1 cellular context compared by ENCODE assay signal in the genomic region with DNA sequence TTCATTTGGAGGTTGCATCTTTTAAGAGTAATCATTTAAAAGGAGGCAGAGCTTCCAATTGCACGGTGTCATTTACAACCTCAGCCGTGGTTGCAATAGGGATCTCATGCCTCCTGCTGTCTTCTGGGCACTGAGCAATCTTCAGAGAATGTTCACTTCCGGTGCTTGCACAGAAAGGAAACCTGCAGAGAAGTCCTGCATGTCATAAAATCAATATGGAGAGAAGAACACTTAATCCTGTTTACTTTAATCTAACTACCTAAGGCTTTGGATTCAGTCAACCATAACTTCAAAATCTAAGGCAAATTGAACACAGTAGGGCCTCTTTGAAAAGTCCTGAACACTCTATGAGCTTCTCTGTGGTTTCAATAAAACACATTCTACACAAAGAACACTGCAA.
TF ChIP-seq lines count a peak whose summit lies in the region.

No MANE protein-coding gene starts in this region.

TF ChIP-seq in HEK293, 187 proteins besides CTCF, POLR2A, EP300 and RAD21 (continued from another document and continues in another):
- TF ChIP-seq, protein P1, sequence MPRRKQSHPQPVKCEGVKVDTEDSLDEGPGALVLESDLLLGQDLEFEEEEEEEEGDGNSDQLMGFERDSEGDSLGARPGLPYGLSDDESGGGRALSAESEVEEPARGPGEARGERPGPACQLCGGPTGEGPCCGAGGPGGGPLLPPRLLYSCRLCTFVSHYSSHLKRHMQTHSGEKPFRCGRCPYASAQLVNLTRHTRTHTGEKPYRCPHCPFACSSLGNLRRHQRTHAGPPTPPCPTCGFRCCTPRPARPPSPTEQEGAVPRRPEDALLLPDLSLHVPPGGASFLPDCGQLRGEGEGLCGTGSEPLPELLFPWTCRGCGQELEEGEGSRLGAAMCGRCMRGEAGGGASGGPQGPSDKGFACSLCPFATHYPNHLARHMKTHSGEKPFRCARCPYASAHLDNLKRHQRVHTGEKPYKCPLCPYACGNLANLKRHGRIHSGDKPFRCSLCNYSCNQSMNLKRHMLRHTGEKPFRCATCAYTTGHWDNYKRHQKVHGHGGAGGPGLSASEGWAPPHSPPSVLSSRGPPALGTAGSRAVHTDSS (tag by site-specific recombination; IDR thresholded peaks at IDR 0.05) = peak; percentile 22; the same call in 1 of the 2 replicates
- no peak for TF ChIP-seq ZNF747 (tag by site-specific recombination; IDR thresholded peaks at IDR 0.05)
- no peak for TF ChIP-seq ZNF138 (tag by site-specific recombination; IDR thresholded peaks at IDR 0.05; ENCODE audit: borderline replicate concordance)
- TF ChIP-seq ZNF341 (tag by site-specific recombination; IDR thresholded peaks at IDR 0.05; ENCODE audit: low read depth) = no peak
- TF ChIP-seq ZNF175 (tag by site-specific recombination; IDR thresholded peaks at IDR 0.05) = no peak
- no peak for TF ChIP-seq ZNF426 (tag by site-specific recombination; IDR thresholded peaks at IDR 0.05)
- no peak for TF ChIP-seq ZNF155 (tag by site-specific recombination; IDR thresholded peaks at IDR 0.05)
- TF ChIP-seq ZSCAN16 (tag by site-specific recombination; IDR thresholded peaks at IDR 0.05) = peak; percentile 85
- TF ChIP-seq ZNF16 (tag by site-specific recombination; IDR thresholded peaks at IDR 0.05; ENCODE audit: low read depth) = no peak
- TF ChIP-seq KLF8 (tag by site-specific recombination; IDR thresholded peaks at IDR 0.05) = peak; percentile 60; the same call in 1 of the 2 replicates
- TF ChIP-seq, protein P2, sequence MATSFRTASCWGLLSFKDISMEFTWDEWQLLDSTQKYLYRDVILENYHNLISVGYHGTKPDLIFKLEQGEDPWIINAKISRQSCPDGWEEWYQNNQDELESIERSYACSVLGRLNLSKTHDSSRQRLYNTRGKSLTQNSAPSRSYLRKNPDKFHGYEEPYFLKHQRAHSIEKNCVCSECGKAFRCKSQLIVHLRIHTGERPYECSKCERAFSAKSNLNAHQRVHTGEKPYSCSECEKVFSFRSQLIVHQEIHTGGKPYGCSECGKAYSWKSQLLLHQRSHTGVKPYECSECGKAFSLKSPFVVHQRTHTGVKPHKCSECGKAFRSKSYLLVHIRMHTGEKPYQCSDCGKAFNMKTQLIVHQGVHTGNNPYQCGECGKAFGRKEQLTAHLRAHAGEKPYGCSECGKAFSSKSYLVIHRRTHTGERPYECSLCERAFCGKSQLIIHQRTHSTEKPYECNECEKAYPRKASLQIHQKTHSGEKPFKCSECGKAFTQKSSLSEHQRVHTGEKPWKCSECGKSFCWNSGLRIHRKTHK (tag by site-specific recombination; IDR thresholded peaks at IDR 0.05) = no peak
- no peak for TF ChIP-seq ZNF112 (tag by site-specific recombination; IDR thresholded peaks at IDR 0.05)
- peak; percentile 86 for TF ChIP-seq ZBTB21 (tag by site-specific recombination; IDR thresholded peaks at IDR 0.05)
- peak; percentile 75 for TF ChIP-seq ZNF629 (tag by site-specific recombination; IDR thresholded peaks at IDR 0.05)
- TF ChIP-seq, protein P3, sequence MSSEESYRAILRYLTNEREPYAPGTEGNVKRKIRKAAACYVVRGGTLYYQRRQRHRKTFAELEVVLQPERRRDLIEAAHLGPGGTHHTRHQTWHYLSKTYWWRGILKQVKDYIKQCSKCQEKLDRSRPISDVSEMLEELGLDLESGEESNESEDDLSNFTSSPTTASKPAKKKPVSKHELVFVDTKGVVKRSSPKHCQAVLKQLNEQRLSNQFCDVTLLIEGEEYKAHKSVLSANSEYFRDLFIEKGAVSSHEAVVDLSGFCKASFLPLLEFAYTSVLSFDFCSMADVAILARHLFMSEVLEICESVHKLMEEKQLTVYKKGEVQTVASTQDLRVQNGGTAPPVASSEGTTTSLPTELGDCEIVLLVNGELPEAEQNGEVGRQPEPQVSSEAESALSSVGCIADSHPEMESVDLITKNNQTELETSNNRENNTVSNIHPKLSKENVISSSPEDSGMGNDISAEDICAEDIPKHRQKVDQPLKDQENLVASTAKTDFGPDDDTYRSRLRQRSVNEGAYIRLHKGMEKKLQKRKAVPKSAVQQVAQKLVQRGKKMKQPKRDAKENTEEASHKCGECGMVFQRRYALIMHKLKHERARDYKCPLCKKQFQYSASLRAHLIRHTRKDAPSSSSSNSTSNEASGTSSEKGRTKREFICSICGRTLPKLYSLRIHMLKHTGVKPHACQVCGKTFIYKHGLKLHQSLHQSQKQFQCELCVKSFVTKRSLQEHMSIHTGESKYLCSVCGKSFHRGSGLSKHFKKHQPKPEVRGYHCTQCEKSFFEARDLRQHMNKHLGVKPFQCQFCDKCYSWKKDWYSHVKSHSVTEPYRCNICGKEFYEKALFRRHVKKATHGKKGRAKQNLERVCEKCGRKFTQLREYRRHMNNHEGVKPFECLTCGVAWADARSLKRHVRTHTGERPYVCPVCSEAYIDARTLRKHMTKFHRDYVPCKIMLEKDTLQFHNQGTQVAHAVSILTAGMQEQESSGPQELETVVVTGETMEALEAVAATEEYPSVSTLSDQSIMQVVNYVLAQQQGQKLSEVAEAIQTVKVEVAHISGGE (tag by site-specific recombination; conservative IDR thresholded peaks at IDR 0.05; ENCODE audit: low read depth) = peak; percentile 68
- TF ChIP-seq ZNF37A (tag by site-specific recombination; IDR thresholded peaks at IDR 0.05) = no peak
- TF ChIP-seq ZNF76 (tag by site-specific recombination; IDR thresholded peaks at IDR 0.05; ENCODE audit: borderline replicate concordance, low read depth) = no peak
- no peak for TF ChIP-seq ZNF214 (tag by site-specific recombination; IDR thresholded peaks at IDR 0.05; ENCODE audit: borderline replicate concordance)
- peak; percentile 21; the same call in 1 of the 2 replicates for TF ChIP-seq ZNF10 (tag by site-specific recombination; IDR thresholded peaks at IDR 0.05)
- no peak for TF ChIP-seq ZNF791 (tag by site-specific recombination; IDR thresholded peaks at IDR 0.05)
- no peak for TF ChIP-seq ZNF792 (tag by site-specific recombination; IDR thresholded peaks at IDR 0.05)
- no peak for TF ChIP-seq HOXA7 (CRISPR knock-in tag; IDR thresholded peaks at IDR 0.05; ENCODE audit: borderline replicate concordance)
- TF ChIP-seq, protein P4, sequence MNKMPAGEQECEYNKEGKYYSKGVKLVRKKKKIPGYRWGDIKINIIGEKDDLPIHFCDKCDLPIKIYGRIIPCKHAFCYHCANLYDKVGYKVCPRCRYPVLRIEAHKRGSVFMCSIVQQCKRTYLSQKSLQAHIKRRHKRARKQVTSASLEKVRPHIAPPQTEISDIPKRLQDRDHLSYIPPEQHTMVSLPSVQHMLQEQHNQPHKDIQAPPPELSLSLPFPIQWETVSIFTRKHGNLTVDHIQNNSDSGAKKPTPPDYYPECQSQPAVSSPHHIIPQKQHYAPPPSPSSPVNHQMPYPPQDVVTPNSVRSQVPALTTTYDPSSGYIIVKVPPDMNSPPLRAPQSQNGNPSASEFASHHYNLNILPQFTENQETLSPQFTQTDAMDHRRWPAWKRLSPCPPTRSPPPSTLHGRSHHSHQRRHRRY (tag by site-specific recombination; IDR thresholded peaks at IDR 0.05) = no peak
- no peak for TF ChIP-seq ZNF433 (tag by site-specific recombination; IDR thresholded peaks at IDR 0.05; ENCODE audit: low read depth)
- no peak for TF ChIP-seq ZNF621 (tag by site-specific recombination; IDR thresholded peaks at IDR 0.05)
- no peak; the same call in 1 of the 2 replicates for TF ChIP-seq ZNF184 (tag by site-specific recombination; IDR thresholded peaks at IDR 0.05)
- no peak for TF ChIP-seq ZNF677 (tag by site-specific recombination; IDR thresholded peaks at IDR 0.05)
- TF ChIP-seq, protein P5, sequence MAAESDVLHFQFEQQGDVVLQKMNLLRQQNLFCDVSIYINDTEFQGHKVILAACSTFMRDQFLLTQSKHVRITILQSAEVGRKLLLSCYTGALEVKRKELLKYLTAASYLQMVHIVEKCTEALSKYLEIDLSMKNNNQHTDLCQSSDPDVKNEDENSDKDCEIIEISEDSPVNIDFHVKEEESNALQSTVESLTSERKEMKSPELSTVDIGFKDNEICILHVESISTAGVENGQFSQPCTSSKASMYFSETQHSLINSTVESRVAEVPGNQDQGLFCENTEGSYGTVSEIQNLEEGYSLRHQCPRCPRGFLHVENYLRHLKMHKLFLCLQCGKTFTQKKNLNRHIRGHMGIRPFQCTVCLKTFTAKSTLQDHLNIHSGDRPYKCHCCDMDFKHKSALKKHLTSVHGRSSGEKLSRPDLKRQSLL (tag by site-specific recombination; IDR thresholded peaks at IDR 0.05) = no peak
- peak; percentile 99 for TF ChIP-seq TRIM28 (IDR thresholded peaks at IDR 0.05; ENCODE audit: borderline replicate concordance, low read length)
- TF ChIP-seq, protein P6, sequence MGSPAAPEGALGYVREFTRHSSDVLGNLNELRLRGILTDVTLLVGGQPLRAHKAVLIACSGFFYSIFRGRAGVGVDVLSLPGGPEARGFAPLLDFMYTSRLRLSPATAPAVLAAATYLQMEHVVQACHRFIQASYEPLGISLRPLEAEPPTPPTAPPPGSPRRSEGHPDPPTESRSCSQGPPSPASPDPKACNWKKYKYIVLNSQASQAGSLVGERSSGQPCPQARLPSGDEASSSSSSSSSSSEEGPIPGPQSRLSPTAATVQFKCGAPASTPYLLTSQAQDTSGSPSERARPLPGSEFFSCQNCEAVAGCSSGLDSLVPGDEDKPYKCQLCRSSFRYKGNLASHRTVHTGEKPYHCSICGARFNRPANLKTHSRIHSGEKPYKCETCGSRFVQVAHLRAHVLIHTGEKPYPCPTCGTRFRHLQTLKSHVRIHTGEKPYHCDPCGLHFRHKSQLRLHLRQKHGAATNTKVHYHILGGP (tag by site-specific recombination; IDR thresholded peaks at IDR 0.05) = 0 out of 2 replicates have a peak, but pooled peaks have one; percentile 25
- TF ChIP-seq, protein P7, sequence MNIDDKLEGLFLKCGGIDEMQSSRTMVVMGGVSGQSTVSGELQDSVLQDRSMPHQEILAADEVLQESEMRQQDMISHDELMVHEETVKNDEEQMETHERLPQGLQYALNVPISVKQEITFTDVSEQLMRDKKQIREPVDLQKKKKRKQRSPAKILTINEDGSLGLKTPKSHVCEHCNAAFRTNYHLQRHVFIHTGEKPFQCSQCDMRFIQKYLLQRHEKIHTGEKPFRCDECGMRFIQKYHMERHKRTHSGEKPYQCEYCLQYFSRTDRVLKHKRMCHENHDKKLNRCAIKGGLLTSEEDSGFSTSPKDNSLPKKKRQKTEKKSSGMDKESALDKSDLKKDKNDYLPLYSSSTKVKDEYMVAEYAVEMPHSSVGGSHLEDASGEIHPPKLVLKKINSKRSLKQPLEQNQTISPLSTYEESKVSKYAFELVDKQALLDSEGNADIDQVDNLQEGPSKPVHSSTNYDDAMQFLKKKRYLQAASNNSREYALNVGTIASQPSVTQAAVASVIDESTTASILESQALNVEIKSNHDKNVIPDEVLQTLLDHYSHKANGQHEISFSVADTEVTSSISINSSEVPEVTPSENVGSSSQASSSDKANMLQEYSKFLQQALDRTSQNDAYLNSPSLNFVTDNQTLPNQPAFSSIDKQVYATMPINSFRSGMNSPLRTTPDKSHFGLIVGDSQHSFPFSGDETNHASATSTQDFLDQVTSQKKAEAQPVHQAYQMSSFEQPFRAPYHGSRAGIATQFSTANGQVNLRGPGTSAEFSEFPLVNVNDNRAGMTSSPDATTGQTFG (tag by site-specific recombination; IDR thresholded peaks at IDR 0.05; ENCODE audit: borderline replicate concordance) = no peak
- TF ChIP-seq GFI1B (tag by site-specific recombination; IDR thresholded peaks at IDR 0.05) = peak; percentile 68; the same call in 1 of the 2 replicates
- TF ChIP-seq, protein P8, sequence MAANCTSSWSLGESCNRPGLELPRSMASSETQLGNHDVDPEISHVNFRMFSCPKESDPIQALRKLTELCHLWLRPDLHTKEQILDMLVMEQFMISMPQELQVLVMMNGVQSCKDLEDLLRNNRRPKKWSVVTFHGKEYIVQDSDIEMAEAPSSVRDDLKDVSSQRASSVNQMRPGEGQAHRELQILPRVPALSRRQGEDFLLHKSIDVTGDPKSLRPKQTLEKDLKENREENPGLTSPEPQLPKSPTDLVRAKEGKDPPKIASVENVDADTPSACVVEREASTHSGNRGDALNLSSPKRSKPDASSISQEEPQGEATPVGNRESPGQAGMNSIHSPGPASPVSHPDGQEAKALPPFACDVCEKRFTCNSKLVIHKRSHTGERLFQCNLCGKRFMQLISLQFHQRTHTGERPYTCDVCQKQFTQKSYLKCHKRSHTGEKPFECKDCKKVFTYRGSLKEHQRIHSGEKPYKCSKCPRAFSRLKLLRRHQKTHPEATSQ (tag by site-specific recombination; IDR thresholded peaks at IDR 0.05) = 0 out of 2 replicates have a peak, but pooled peaks have one; percentile 38
- TF ChIP-seq ZNF24 (tag by site-specific recombination; IDR thresholded peaks at IDR 0.05) = peak; percentile 96
- TF ChIP-seq ZNF529 (tag by site-specific recombination; IDR thresholded peaks at IDR 0.05; ENCODE audit: insufficient replicate concordance) = no peak
- TF ChIP-seq ZNF654 (tag by site-specific recombination; IDR thresholded peaks at IDR 0.05; ENCODE audit: low read depth) = no peak; the same call in 1 of the 2 replicates
- no peak; the same call in 1 of the 2 replicates for TF ChIP-seq ZBTB1 (tag by site-specific recombination; IDR thresholded peaks at IDR 0.05)
- TF ChIP-seq ZNF571 (tag by site-specific recombination; IDR thresholded peaks at IDR 0.05) = no peak
- no peak for TF ChIP-seq ZNF350 (tag by site-specific recombination; IDR thresholded peaks at IDR 0.05)
- TF ChIP-seq, protein P9, sequence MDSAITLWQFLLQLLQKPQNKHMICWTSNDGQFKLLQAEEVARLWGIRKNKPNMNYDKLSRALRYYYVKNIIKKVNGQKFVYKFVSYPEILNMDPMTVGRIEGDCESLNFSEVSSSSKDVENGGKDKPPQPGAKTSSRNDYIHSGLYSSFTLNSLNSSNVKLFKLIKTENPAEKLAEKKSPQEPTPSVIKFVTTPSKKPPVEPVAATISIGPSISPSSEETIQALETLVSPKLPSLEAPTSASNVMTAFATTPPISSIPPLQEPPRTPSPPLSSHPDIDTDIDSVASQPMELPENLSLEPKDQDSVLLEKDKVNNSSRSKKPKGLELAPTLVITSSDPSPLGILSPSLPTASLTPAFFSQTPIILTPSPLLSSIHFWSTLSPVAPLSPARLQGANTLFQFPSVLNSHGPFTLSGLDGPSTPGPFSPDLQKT (IDR thresholded peaks at IDR 0.05; ENCODE audit: borderline replicate concordance, low read depth, low read length) = peak; percentile 80
- TF ChIP-seq ZNF157 (tag by site-specific recombination; IDR thresholded peaks at IDR 0.05) = no peak
- TF ChIP-seq, protein P10, sequence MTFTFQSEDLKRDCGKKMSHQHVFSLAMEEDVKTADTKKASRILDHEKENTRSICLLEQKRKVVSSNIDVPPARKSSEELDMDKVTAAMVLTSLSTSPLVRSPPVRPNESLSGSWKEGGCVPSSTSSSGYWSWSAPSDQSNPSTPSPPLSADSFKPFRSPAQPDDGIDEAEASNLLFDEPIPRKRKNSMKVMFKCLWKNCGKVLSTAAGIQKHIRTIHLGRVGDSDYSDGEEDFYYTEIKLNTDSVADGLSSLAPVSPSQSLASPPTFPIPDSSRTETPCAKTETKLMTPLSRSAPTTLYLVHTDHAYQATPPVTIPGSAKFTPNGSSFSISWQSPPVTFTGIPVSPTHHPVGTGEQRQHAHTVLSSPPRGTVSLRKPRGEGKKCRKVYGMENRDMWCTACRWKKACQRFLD (tag by site-specific recombination; IDR thresholded peaks at IDR 0.05) = no peak
- TF ChIP-seq ZNF514 (tag by site-specific recombination; IDR thresholded peaks at IDR 0.05) = no peak
- no peak for TF ChIP-seq ZFP3 (tag by site-specific recombination; IDR thresholded peaks at IDR 0.05; ENCODE audit: low read depth)
